ENCODE assay signal across 10 cellular contexts in genomic region chr11:34263462-34264186, GRCh38.
A peak's percentile ranks its signal among the peaks of the same experiment; 100 is the strongest.
DNase-seq lines count a peak whose midpoint lies in the region; ATAC-seq and TF ChIP-seq lines count a peak whose summit lies in the region.
"Had no signal": no experiment of that assay in that cellular context is flagged by ENCODE, and none has a peak within 500 bp of the region (broad histone marks: within the 10 kb centered on the region; RNA-seq: fewer than 3 reads in every experiment).

No MANE protein-coding gene starts in this region.

- no peak overlapping the region for H2AFZ ChIP-seq in MM.1S (ENCODE audit: low read length)

- no peak overlapping the region for H3K27ac Mint-ChIP-seq in activated T-cell treated with anti-CD3 and anti-CD28 coated beads, Interleukin-2, amount 50 U/mL, for 72 hours

- H3K9me2 ChIP-seq in MM.1S (replicated peaks; ENCODE audit: insufficient read depth, low read length), result no peaks in the 10 kb centered on the region

- no peaks in the 10 kb centered on the region for H3K9me3 Mint-ChIP-seq in activated T-cell treated with anti-CD3 and anti-CD28 coated beads, Interleukin-2, amount 50 U/mL, for 72 hours

- DNase-seq in ELR (ENCODE audit: low read depth) (peak; percentile 75), NCI-H510A treated with DMSO at 0.1 percent for 48 hours (lab: John Stamatoyannopoulos, UW) (peak; percentile 55), renal cortical epithelial cell (ENCODE audit: low read depth) (peak; percentile 95), MM.1S (no peak)
- no peak for DNase-seq in NK-92 treated with Interleukin-12 subunit alpha and Interleukin-12 subunit beta, amount 100 ng/mL, for 24 hours (lab: John Stamatoyannopoulos, UW)
- no peak for DNase-seq in activated T-cell treated with anti-CD3 and anti-CD28 coated beads, Interleukin-2, amount 50 U/mL, for 72 hours
- DNase-seq: NCI-H1930 had no signal

- TF ChIP-seq CTCF in MM.1S (IDR thresholded peaks at IDR 0.05; ENCODE audit: low read length), result no peak

- H3K36me3 ChIP-seq in MM.1S (replicated peaks; ENCODE audit: insufficient read depth, low read length), result no peaks in the 10 kb centered on the region
- H3K36me3 ChIP-seq: ovary had no signal

- no peaks in the 10 kb centered on the region for H3K4me1 ChIP-seq in MM.1S (ENCODE audit: low read length)

- no peaks in the 10 kb centered on the region for H3K36me3 Mint-ChIP-seq in activated T-cell treated with anti-CD3 and anti-CD28 coated beads, Interleukin-2, amount 50 U/mL, for 72 hours (ENCODE audit: insufficient read depth in 2 of 2)

- no peaks in the 10 kb centered on the region for H3K9me3 ChIP-seq in MM.1S (replicated peaks; ENCODE audit: insufficient read depth, low read length)
- H3K9me3 ChIP-seq: ovary had no signal

- H3K4me3 Mint-ChIP-seq in activated T-cell treated with anti-CD3 and anti-CD28 coated beads, Interleukin-2, amount 50 U/mL, for 72 hours, result no peak overlapping the region

- no peaks in the 10 kb centered on the region for H3K27me3 ChIP-seq in MM.1S (replicated peaks; ENCODE audit: insufficient read depth, low read length)
- H3K27me3 ChIP-seq: ovary had no signal

- peak; percentile 88 for ATAC-seq in esophagus mucosa
- no peak for ATAC-seq in activated T-cell treated with anti-CD3 and anti-CD28 coated beads, Interleukin-2, amount 50 U/mL, for 72 hours (replicated peaks in 1 of 2)
- no peak for ATAC-seq in HG02588 (IDR thresholded peaks at IDR 0.05; ENCODE audit: unreplicated experiment)

- no peaks in the 10 kb centered on the region for H3F3A ChIP-seq in MM.1S (ENCODE audit: insufficient read depth, low read length)

- no peaks in the 10 kb centered on the region for H3K79me2 ChIP-seq in MM.1S (ENCODE audit: low read length)

- H3K4me2 ChIP-seq in MM.1S (ENCODE audit: low read depth, low read length), result no peak overlapping the region

- H3K4me1 Mint-ChIP-seq in activated T-cell treated with anti-CD3 and anti-CD28 coated beads, Interleukin-2, amount 50 U/mL, for 72 hours (ENCODE audit: low read depth), result peaks cover 13% of the 10 kb centered on the region

- H3K4me3 ChIP-seq in MM.1S (ENCODE audit: low read length), result no peak overlapping the region
- H3K4me3 ChIP-seq: ovary had no signal

- H4K20me1 ChIP-seq in MM.1S (ENCODE audit: insufficient read depth, low read length), result no peaks in the 10 kb centered on the region

- H3K27ac ChIP-seq in MM.1S (ENCODE audit: low read length), result no peak overlapping the region
- H3K27ac ChIP-seq: ovary had no signal

- no peak overlapping the region for H3K9ac ChIP-seq in MM.1S (ENCODE audit: low read length)

- H3K27me3 Mint-ChIP-seq in activated T-cell treated with anti-CD3 and anti-CD28 coated beads, Interleukin-2, amount 50 U/mL, for 72 hours (ENCODE audit: low read depth), result peaks cover 7% of the 10 kb centered on the region

Comparison
In these comparisons a context has a peak if more than half of its experiments do, and no peak if none do; other contexts are left out.
1. DNase-seq: peak in ELR (single experiment), NCI-H510A treated with DMSO at 0.1 percent for 48 hours (single experiment) and renal cortical epithelial cell (single experiment); none in NK-92 treated with Interleukin-12 subunit alpha and Interleukin-12 subunit beta, amount 100 ng/mL, for 24 hours (single experiment), activated T-cell treated with anti-CD3 and anti-CD28 coated beads, Interleukin-2, amount 50 U/mL, for 72 hours (0 of 2) and MM.1S (single experiment).